In the genomic region with DNA sequence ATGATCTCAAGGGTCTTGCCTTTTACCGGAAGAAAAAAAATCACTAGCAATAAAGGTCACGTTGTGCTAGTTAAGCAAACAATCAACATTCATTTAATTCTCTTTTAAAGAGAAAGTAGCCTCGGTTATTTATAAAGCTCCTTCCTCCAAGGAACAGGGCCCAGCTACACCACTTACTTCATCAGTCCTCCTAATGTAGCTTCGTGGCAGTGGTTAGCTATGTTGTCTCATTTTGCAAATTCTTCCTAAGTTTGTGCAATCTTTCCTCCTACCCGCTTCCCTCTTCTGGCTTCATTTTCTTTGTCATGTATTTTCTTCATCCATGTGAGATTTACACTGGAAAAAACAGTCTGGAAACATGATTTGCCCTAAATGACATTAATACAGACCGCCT, we compare ENCODE assay signal across 10 cellular contexts.
A peak's percentile ranks its signal among the peaks of the same experiment; 100 is the strongest.
DNase-seq lines count a peak whose midpoint lies in the region; TF ChIP-seq lines count a peak whose summit lies in the region.
"Had no signal": no experiment of that assay in that cellular context is flagged by ENCODE, and none has a peak within 500 bp of the region (broad histone marks: within the 10 kb centered on the region; RNA-seq: fewer than 3 reads in every experiment).

No MANE protein-coding gene starts in this region.

- H3K4me2 ChIP-seq in osteoblast (ENCODE audit: insufficient read depth, low read length) = no peak overlapping the region

- H2AFZ ChIP-seq in osteoblast (ENCODE audit: low read length) = no peak overlapping the region

- H3K9me3 ChIP-seq in osteoblast (ENCODE audit: low read depth, low read length) = no peaks in the 10 kb centered on the region

- H3K4me1 ChIP-seq in osteoblast (ENCODE audit: insufficient read depth, low read length) = no peaks in the 10 kb centered on the region

- TF ChIP-seq CTCF in AG10803 (conservative IDR thresholded peaks at IDR 0.05; ENCODE audit: low read length) (no peak), osteoblast (IDR thresholded peaks at IDR 0.05; ENCODE audit: extremely low read depth, low read depth, low read length) (no peak), nephron progenitor cell (IDR thresholded peaks at IDR 0.05) (no peak)

- no peaks in the 10 kb centered on the region for H3K36me3 ChIP-seq in osteoblast (ENCODE audit: insufficient read depth, low read length)

- H3K27ac ChIP-seq in osteoblast (ENCODE audit: low read depth, low read length) = peak overlapping the region; percentile 53
- no peak overlapping the region for H3K27ac ChIP-seq in caudate nucleus (ENCODE audit: low read depth, low read length)
- H3K27ac ChIP-seq: HL-60 had no signal

- H3K27me3 ChIP-seq in osteoblast (ENCODE audit: insufficient read depth, low read length) = no peaks in the 10 kb centered on the region

- no peak overlapping the region for H3K4me3 Mint-ChIP-seq in activated naive CD8-positive, alpha-beta T cell treated with anti-CD3 and anti-CD28 coated beads for 36 hours
- H3K4me3 Mint-ChIP-seq in nephron progenitor cell = no peak overlapping the region

- DNase-seq in AG10803 (ENCODE audit: low read depth) = peak; percentile 97
- peak; percentile 10 for DNase-seq in OCI-M1 (lab: John Stamatoyannopoulos, UW)
- DNase-seq in fibroblast of gingiva (ENCODE audit: low read depth) = peak; percentile 97
- DNase-seq in osteoblast (ENCODE audit: insufficient read length, low spot score, missing footprints) = no peak
- DNase-seq in activated naive CD8-positive, alpha-beta T cell treated with anti-CD3 and anti-CD28 coated beads for 36 hours = no peak
- no peak for DNase-seq in caudate nucleus (lab: John Stamatoyannopoulos, UW)
- no peak for DNase-seq in nephron progenitor cell
- DNase-seq in T-helper 9 cell = no peak
- DNase-seq: hippocampal formation had no signal

- H3K4me3 ChIP-seq in AG10803 (ENCODE audit: low read length) = peak overlapping the region; percentile 43
- H3K4me3 ChIP-seq in osteoblast (ENCODE audit: insufficient read depth, low read length) = no peak overlapping the region

- no peak overlapping the region for H3K27ac Mint-ChIP-seq in activated naive CD8-positive, alpha-beta T cell treated with anti-CD3 and anti-CD28 coated beads for 36 hours
- no peak overlapping the region for H3K27ac Mint-ChIP-seq in nephron progenitor cell

- H3K79me2 ChIP-seq in osteoblast (ENCODE audit: insufficient read depth, low read length) = no peaks in the 10 kb centered on the region

- H3K4me1 Mint-ChIP-seq in activated naive CD8-positive, alpha-beta T cell treated with anti-CD3 and anti-CD28 coated beads for 36 hours = no peaks in the 10 kb centered on the region
- H3K4me1 Mint-ChIP-seq in nephron progenitor cell = peaks cover 13% of the 10 kb centered on the region

- H3K36me3 Mint-ChIP-seq in activated naive CD8-positive, alpha-beta T cell treated with anti-CD3 and anti-CD28 coated beads for 36 hours = no peaks in the 10 kb centered on the region
- H3K36me3 Mint-ChIP-seq in nephron progenitor cell (ENCODE audit: low read depth) = no peaks in the 10 kb centered on the region

- no peaks in the 10 kb centered on the region for H3K27me3 Mint-ChIP-seq in activated naive CD8-positive, alpha-beta T cell treated with anti-CD3 and anti-CD28 coated beads for 36 hours
- no peaks in the 10 kb centered on the region for H3K27me3 Mint-ChIP-seq in nephron progenitor cell (ENCODE audit: low read depth, poor library complexity)

- no peaks in the 10 kb centered on the region for H4K20me1 ChIP-seq in osteoblast (ENCODE audit: insufficient read depth, low read length)

- no peaks in the 10 kb centered on the region for H3K9me3 Mint-ChIP-seq in activated naive CD8-positive, alpha-beta T cell treated with anti-CD3 and anti-CD28 coated beads for 36 hours
- H3K9me3 Mint-ChIP-seq in nephron progenitor cell = no peaks in the 10 kb centered on the region

Comparison
In these comparisons a context has a peak if more than half of its experiments do, and no peak if none do; other contexts are left out.
1. DNase-seq: peak in AG10803 (single experiment), OCI-M1 (single experiment) and fibroblast of gingiva (single experiment); none in osteoblast (single experiment), activated naive CD8-positive, alpha-beta T cell treated with anti-CD3 and anti-CD28 coated beads for 36 hours (single experiment), caudate nucleus (0 of 61), nephron progenitor cell (single experiment) and T-helper 9 cell (single experiment).